26 cellular contexts compared by ENCODE assay signal in the genomic region with DNA sequence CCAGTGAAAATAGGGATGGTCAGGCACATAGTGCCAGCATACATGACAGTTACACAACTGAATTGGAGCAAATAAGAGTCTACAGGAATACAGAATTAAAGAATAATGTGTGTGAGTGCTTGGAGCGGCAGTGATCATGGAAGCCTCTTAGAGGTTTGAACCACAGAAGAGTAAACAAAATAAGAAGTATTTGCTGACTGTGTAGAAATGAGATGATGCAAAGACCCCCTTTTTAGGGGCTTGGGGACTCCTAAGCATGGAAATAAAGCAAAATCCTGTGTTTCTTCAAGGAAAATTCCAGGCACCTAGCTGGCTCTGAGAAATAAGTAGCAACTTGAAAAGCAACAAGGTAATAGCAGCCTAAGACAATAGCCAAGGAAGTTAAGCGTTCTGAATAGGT. TPM values are rescaled to one million over a fixed set of nuclear protein-coding genes. Genes with fewer than 3 reads are reported as not detected.
"Had no signal": no experiment of that assay in that cellular context is flagged by ENCODE, and none has a peak within 500 bp of the region (broad histone marks: within the 10 kb centered on the region; RNA-seq: fewer than 3 reads in every experiment).

No MANE protein-coding gene starts in this region.

- DNase-seq: Kasumi-1, MM.1S, NCI-H1092 treated with DMSO at 0.1 percent for 48 hours, NCI-H1436, NCI-H187, NCI-H2029, NCI-H2081 treated with DMSO at 0.1 percent for 48 hours, NCI-H2171, NCI-H226, NCI-H446, NCI-H510A, NCI-H524 treated with DMSO at 0.1 percent for 48 hours, NCI-H69, NCI-H774, PC-3, SHP77, SK-N-SH, SW 1271, T-cell had no signal

- H3K9me3 ChIP-seq: SK-N-SH had no signal

- H3K9me2 ChIP-seq: SK-N-SH had no signal

- H3K4me2 ChIP-seq: KMS-11, SK-N-SH had no signal

- H3K9ac ChIP-seq: KMS-11, SK-N-SH had no signal

- H3K9me3 Mint-ChIP-seq: T-cell had no signal

- H3K4me3 Mint-ChIP-seq: T-cell had no signal

- H3K27ac ChIP-seq: HL-60, KMS-11, RWPE1 had no signal

- H3K27ac Mint-ChIP-seq: T-cell had no signal

- ATAC-seq: Panc1, PC-3, T-cell had no signal

- H3K4me1 Mint-ChIP-seq: T-cell had no signal

- H3K36me3 Mint-ChIP-seq: T-cell had no signal

RNA-seq across cellular contexts. Expression of a gene that starts 6.8 kb away (rescaled TPM):
- total RNA-seq: M059J, OCI-LY7, PC-3, SK-MEL-5, T-cell had no signal
- polyA plus RNA-seq: SK-N-SH had no signal

RNA-seq across cellular contexts. Expression of a gene that starts 32.1 kb away (rescaled TPM):
- total RNA-seq: OCI-LY7, PC-3, SK-MEL-5 had no signal
- polyA plus RNA-seq: SK-N-SH had no signal
